ENCODE assay signal across 19 cellular contexts in the genomic region with DNA sequence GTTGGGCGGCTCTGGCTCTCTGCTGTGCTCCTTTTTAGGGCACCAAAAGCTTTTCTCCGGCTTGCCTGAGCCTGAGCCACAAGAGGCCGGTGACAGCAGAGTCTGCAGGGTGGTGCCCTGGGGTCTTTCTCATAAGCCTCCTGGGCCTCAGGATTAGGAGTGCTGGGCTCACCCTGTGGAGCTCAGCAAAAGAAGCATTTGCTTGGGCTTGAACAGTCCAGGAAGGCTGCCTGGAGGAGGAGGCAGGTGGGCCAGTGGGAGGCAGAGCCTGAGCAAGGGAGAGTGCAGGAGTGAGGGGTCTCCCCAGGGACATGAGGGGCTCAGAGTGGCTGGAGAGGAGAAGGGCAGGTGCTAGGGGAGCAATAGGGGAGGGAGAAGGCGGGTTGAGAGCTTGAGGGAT. TPM values are rescaled to one million over a fixed set of nuclear protein-coding genes. Genes with fewer than 3 reads are reported as not detected.
DNase-seq lines count a peak whose midpoint lies in the region; ATAC-seq, FAIRE-seq and TF ChIP-seq lines count a peak whose summit lies in the region.
"Had no signal": no experiment of that assay in that cellular context is flagged by ENCODE, and none has a peak within 500 bp of the region (broad histone marks: within the 10 kb centered on the region; RNA-seq: fewer than 3 reads in every experiment).

No MANE protein-coding gene starts in this region.

- no peaks in the 10 kb centered on the region for H3K9me1 ChIP-seq in K562 (ENCODE audit: control insufficient read depth, insufficient read depth, low read length)

- no peak for ATAC-seq in A549
- ATAC-seq in K562, result no peak
- ATAC-seq in lower lobe of right lung, result no peak
- no peak for ATAC-seq in HG03432 (IDR thresholded peaks at IDR 0.05; ENCODE audit: unreplicated experiment)
- ATAC-seq in GM19397 (IDR thresholded peaks at IDR 0.05; ENCODE audit: unreplicated experiment), result no peak
- ATAC-seq in CD4-positive, alpha-beta T cell (ENCODE audit: poor library complexity), result no peak
- ATAC-seq: CD8-positive, alpha-beta T cell had no signal

- H3K4me3 ChIP-seq in A549 (no peak overlapping the region), A673 (ENCODE audit: low read depth, low read length, poor library complexity, severe bottlenecking) (no peak overlapping the region), K562 (no peak overlapping the region), lower lobe of right lung (no peak overlapping the region)
- H3K4me3 ChIP-seq: BLaER1 had no signal

- H3K9me3 Mint-ChIP-seq in CD4-positive, alpha-beta T cell, result no peaks in the 10 kb centered on the region
- H3K9me3 Mint-ChIP-seq: CD8-positive, alpha-beta T cell; H9 had no signal

- H3K4me2 ChIP-seq in A549, result no peak overlapping the region
- H3K4me2 ChIP-seq in K562 (ENCODE audit: insufficient read depth, low read length), result no peak overlapping the region
- H3K4me2 ChIP-seq: BLaER1 had no signal

- H3K4me1 ChIP-seq in A549 (peaks cover 2% of the 10 kb centered on the region; the same call in 1 of the 3 replicates), A673 (ENCODE audit: insufficient read depth, low read length, poor library complexity, severe bottlenecking) (peaks cover 40% of the 10 kb centered on the region), K562 (replicated peaks in 1 of 2; ENCODE audit: control insufficient read depth in 2 of 2, insufficient read depth in 2 of 2, low read length in 2 of 2) (peaks cover 0 to 35% of the 10 kb centered on the region in 2 experiments; a peak in 4 of 5 replicates), lower lobe of right lung (no peaks in the 10 kb centered on the region)

- no peak overlapping the region for H2AFZ ChIP-seq in K562 (ENCODE audit: low read depth, low read length)

- TF ChIP-seq EP300 in A549 (IDR thresholded peaks at IDR 0.05) (no peak), K562 (IDR thresholded peaks at IDR 0.05; ENCODE audit: low read length) (no peak)

- H4K20me1 ChIP-seq in K562 (replicated peaks; ENCODE audit: control insufficient read depth, insufficient read depth, low read length), result peaks cover 17% of the 10 kb centered on the region
- H4K20me1 ChIP-seq: BLaER1 had no signal

- H3K27me3 Mint-ChIP-seq in CD4-positive, alpha-beta T cell, result no peaks in the 10 kb centered on the region

- TF ChIP-seq POLR2A in A549 (IDR thresholded peaks at IDR 0.05; ENCODE audit: low read length) (no peak), K562 (conservative IDR thresholded peaks at IDR 0.05) (no peak)

- H3K36me3 ChIP-seq in A673 (ENCODE audit: insufficient read depth, low read length, poor library complexity, severe bottlenecking), result peaks cover 12% of the 10 kb centered on the region
- no peaks in the 10 kb centered on the region for H3K36me3 ChIP-seq in K562 (ENCODE audit: control insufficient read depth, insufficient read depth, low read length)
- H3K36me3 ChIP-seq in lower lobe of right lung, result no peaks in the 10 kb centered on the region
- H3K36me3 ChIP-seq: BLaER1 had no signal

- H3K27ac Mint-ChIP-seq in CD4-positive, alpha-beta T cell, result no peak overlapping the region
- H3K27ac Mint-ChIP-seq: CD14-positive monocyte; CD8-positive, alpha-beta T cell; H9 had no signal

- TF ChIP-seq CTCF in A549 (IDR thresholded peaks at IDR 0.05) (no peak), A673 (conservative IDR thresholded peaks at IDR 0.05; ENCODE audit: low read depth, low read length) (no peak), K562 (IDR thresholded peaks at IDR 0.05 in 2 of 3, conservative IDR thresholded peaks at IDR 0.05 in 1 of 3; ENCODE audit: insufficient read depth in 2 of 3, low read depth in 1 of 3, low read length in 3 of 3) (no peak), lower lobe of right lung (IDR thresholded peaks at IDR 0.05) (no peak)
- no peak for TF ChIP-seq CTCF in CD4-positive, alpha-beta T cell (IDR thresholded peaks at IDR 0.05)

- peaks cover 16% of the 10 kb centered on the region for H3K4me1 Mint-ChIP-seq in CD4-positive, alpha-beta T cell (ENCODE audit: low read depth)

- no peaks in the 10 kb centered on the region for H3K36me3 Mint-ChIP-seq in CD4-positive, alpha-beta T cell (ENCODE audit: low read depth)
- H3K36me3 Mint-ChIP-seq: CD8-positive, alpha-beta T cell had no signal

- H3K9me3 ChIP-seq in A549 (no peaks in the 10 kb centered on the region), A673 (ENCODE audit: low read depth, low read length, poor library complexity, severe bottlenecking) (no peaks in the 10 kb centered on the region), K562 (replicated peaks; ENCODE audit: control insufficient read depth, insufficient read depth, low read depth, low read length) (no peaks in the 10 kb centered on the region), lower lobe of right lung (no peaks in the 10 kb centered on the region)
- H3K9me3 ChIP-seq in CD4-positive, alpha-beta T cell (ENCODE audit: control insufficient read depth, low read length), result no peaks in the 10 kb centered on the region
- H3K9me3 ChIP-seq: BLaER1 had no signal

- intact Hi-C loops in A673 (cut with micrococcal nuclease; ENCODE audit: unreplicated experiment), result no loop called here
- intact Hi-C loops in K562 (cut with micrococcal nuclease), result no loop called here
- intact Hi-C loops in lower lobe of right lung (cut with DNase I), result no loop called here
- intact Hi-C loops in CD4-positive, alpha-beta T cell (cut with DNase I, micrococcal nuclease), result no loop called here

- no peak overlapping the region for H3K9ac ChIP-seq in K562 (ENCODE audit: insufficient read depth in 1 of 2, low read depth in 2 of 2, low read length in 2 of 2)
- H3K9ac ChIP-seq: BLaER1 had no signal

- H3K27ac ChIP-seq in A549 (no peak overlapping the region), A673 (ENCODE audit: low read depth, low read length, poor library complexity, severe bottlenecking) (peak overlapping the region; percentile 10), K562 (ENCODE audit: extremely low read depth, low read depth, low read length) (no peak overlapping the region), lower lobe of right lung (no peak overlapping the region)
- no peak overlapping the region for H3K27ac ChIP-seq in CD4-positive, alpha-beta T cell (ENCODE audit: low read depth, low read length)
- H3K27ac ChIP-seq: BLaER1 had no signal

- TF ChIP-seq RAD21 in A549 (conservative IDR thresholded peaks at IDR 0.05 in 1 of 2, IDR thresholded peaks at IDR 0.05 in 1 of 2) (no peak), K562 (CRISPR knock-in tag; conservative IDR thresholded peaks at IDR 0.05 in 1 of 2, IDR thresholded peaks at IDR 0.05 in 1 of 2) (no peak)

- FAIRE-seq in A549 (lab: Jason Lieb, UNC) (no peak), K562 (lab: Jason Lieb, UNC) (no peak)
- FAIRE-seq: A204.1, H1 had no signal

- no TSS peak for BruUV-seq in A673 (replicated peaks; lab: Mats Ljungman, UMichigan)
- no TSS peak for BruUV-seq in K562 (replicated peaks; lab: Mats Ljungman, UMichigan)

- CTCF ChIA-PET in A549 (lab: Yijun Ruan, JAX) (interaction anchor here (0.6 to 3.9 kb wide), 5 partner anchors 28 to 95 kb away, joined by 3 to 26 read pairs (median 3); partner anchors contain the start of gene NTSR1), A673 (lab: Charles Lee) (interaction anchor here (0.5 kb wide), 1 partner anchor 12 kb away, joined by 3 read pairs; no protein-coding TSS in a partner anchor), K562 (lab: Yijun Ruan, JAX; ENCODE audit: low intra/inter-chr PET ratio) (no interaction called here)
- CTCF ChIA-PET in CD4-positive, alpha-beta T cell (lab: Charles Lee), result no interaction called here

- no peaks in the 10 kb centered on the region for H3K27me3 ChIP-seq in A673 (replicated peaks; ENCODE audit: insufficient read depth, low read depth, low read length, poor library complexity)
- peaks cover 0 to 22% of the 10 kb centered on the region in 2 experiments; a peak in 3 of 5 replicates for H3K27me3 ChIP-seq in K562 (ENCODE audit: control insufficient read depth in 2 of 2, insufficient read depth in 2 of 2, low read length in 2 of 2)
- H3K27me3 ChIP-seq in lower lobe of right lung (ENCODE audit: low read depth), result peaks cover 52% of the 10 kb centered on the region
- H3K27me3 ChIP-seq in CD4-positive, alpha-beta T cell (ENCODE audit: control insufficient read depth, insufficient read depth, low read length), result no peaks in the 10 kb centered on the region
- H3K27me3 ChIP-seq: BLaER1 had no signal

- POLR2A ChIA-PET in A549 (lab: Yijun Ruan, JAX) (no interaction called here), A673 (lab: Charles Lee; ENCODE audit: low non-redundant PET) (no interaction called here), K562 (lab: Yijun Ruan, JAX) (interaction anchor here (0.6 to 1.6 kb wide), 3 partner anchors 10 to 57 kb away, joined by 3 to 5 read pairs (median 3); no protein-coding TSS in a partner anchor)
- POLR2A ChIA-PET in CD4-positive, alpha-beta T cell (lab: Charles Lee), result no interaction called here

- no peak for DNase-seq in A549 (ENCODE audit: low read depth in 1 of 2, low spot score in 1 of 2)
- DNase-seq in A673 (ENCODE audit: low spot score), result no peak
- DNase-seq in K562 (ENCODE audit: extremely low read depth in 1 of 4, low spot score in 3 of 4), result no peak
- peak; percentile 24 for DNase-seq in lower lobe of right lung
- DNase-seq in hippocampal formation (lab: John Stamatoyannopoulos, UW), result no peak
- DNase-seq in CD4-positive, alpha-beta T cell, result no peak
- DNase-seq: Calu3, DMS79 treated with DMSO at 0.1 percent for 48 hours, GF-D8, H9, IMR-90, KBM-7 had no signal

- H3K4me3 Mint-ChIP-seq in CD4-positive, alpha-beta T cell, result no peak overlapping the region
- H3K4me3 Mint-ChIP-seq: CD14-positive monocyte; CD8-positive, alpha-beta T cell; H9 had no signal

- in situ Hi-C loops in K562 (cut with MboI), result no loop called here

- H3K79me2 ChIP-seq in K562 (ENCODE audit: control insufficient read depth, insufficient read depth, low read length), result no peaks in the 10 kb centered on the region

- WGBS in A549 (ENCODE audit: missing lambda C conversion rate), result 69% methylated on average over 4 of the region's 4 CpGs
- 67% methylated on average over 3 of the region's 4 CpGs for WGBS in K562 (ENCODE audit: insufficient coverage, low coverage, missing lambda C conversion rate)

RNA-seq across cellular contexts. Expression of gene MRGBP, which starts 32.9 kb away (rescaled TPM):
- polyA plus RNA-seq in A549 (2011; rRNA removed) (14.6 and 21.1 TPM in 2 replicates), A549 (2017; fragmentation: RNase III; extraction: RNeasy Plus Mini Kit Qiagen cat#74134 plus additional on column Dnase treatment) (16.8 to 18.4 TPM (median 17.5 TPM) in 3 replicates), K562 (2011; rRNA removed) (18.7 and 20.7 TPM in 2 replicates), K562 (2014; fragmentation: Illumina TruSeq; extraction: Trizol) (18.4 and 21.0 TPM in 2 replicates), K562 (2014; fragmentation: Nextera tagmentation; extraction: Ambion mirVana) (1 to 10 TPM; 1.9 to 2.8 TPM), K562 (2014; rRNA removed) (26.3 and 26.7 TPM in 2 replicates)
- polyA plus RNA-seq in A549 (2012; cell fraction: cytosol; rRNA removed), result 23.8 and 26.4 TPM in 2 replicates
- 24.0 and 25.2 TPM in 2 replicates for polyA plus RNA-seq in A549 (2012; cell fraction: nucleus; rRNA removed)
- 15.9 and 18.8 TPM in 2 replicates for polyA minus RNA-seq in A549 (2011; rRNA and poly(A)+ RNA removed)
- total RNA-seq in A673 (2021) (26.5 and 27.9 TPM in 2 replicates), K562 (2014; rRNA removed) (31.3 and 37.0 TPM in 2 replicates), K562 (2014; rRNA removed; fragmentation: Illumina TruSeq; extraction: Trizol) (18.1 TPM in 2 replicates), K562 (2015; rRNA removed; fragmentation: Illumina TruSeq; extraction: Trizol) (25.2 and 25.7 TPM in 2 replicates), K562 (2021) (25.1 and 26.1 TPM in 2 replicates), lower lobe of right lung (8.3 TPM)
- 11.0 and 21.6 TPM in 2 replicates for total RNA-seq in K562 (2011; cell fraction: chromatin; rRNA removed; ENCODE audit: low replicate concordance)
- 16.4 and 17.2 TPM in 2 replicates for total RNA-seq in K562 (2011; cell fraction: nucleolus; rRNA removed)
- total RNA-seq in K562 (2011; cell fraction: nucleoplasm; rRNA removed), result 12.8 and 15.0 TPM in 2 replicates
- 20.8 and 28.5 TPM in 2 replicates for polyA plus RNA-seq in K562 (2011; cell fraction: cytosol; rRNA removed)
- polyA plus RNA-seq in K562 (2011; cell fraction: nucleus; rRNA removed), result 27.0 and 39.1 TPM in 2 replicates
- 14.8 and 21.7 TPM in 2 replicates for polyA plus RNA-seq in K562 (2012)
- 12.7 and 15.7 TPM in 2 replicates for polyA minus RNA-seq in K562 (2011; rRNA and poly(A)+ RNA removed)
- polyA minus RNA-seq in K562 (2011; cell fraction: cytosol; rRNA and poly(A)+ RNA removed), result 9.6 and 11.5 TPM in 2 replicates
- 9.4 and 12.2 TPM in 2 replicates for polyA minus RNA-seq in K562 (2011; cell fraction: nucleus; rRNA and poly(A)+ RNA removed)
- 1 to 10 TPM; 7.4 to 7.9 TPM for total RNA-seq in CD4-positive, alpha-beta T cell

RNA-seq across cellular contexts. Expression of gene OGFR, which starts 41.2 kb away (rescaled TPM):
- polyA plus RNA-seq in A549 (2011; rRNA removed) (15.9 and 16.1 TPM in 2 replicates), A549 (2017; fragmentation: RNase III; extraction: RNeasy Plus Mini Kit Qiagen cat#74134 plus additional on column Dnase treatment) (33.7 to 36.7 TPM (median 35.6 TPM) in 3 replicates), K562 (2011; rRNA removed) (23.3 and 25.4 TPM in 2 replicates), K562 (2014; fragmentation: Illumina TruSeq; extraction: Trizol) (16.6 and 22.0 TPM in 2 replicates), K562 (2014; fragmentation: Nextera tagmentation; extraction: Ambion mirVana) (under 1 TPM; 0.39 TPM), K562 (2014; rRNA removed) (34.2 and 36.7 TPM in 2 replicates)
- polyA plus RNA-seq in A549 (2012; cell fraction: cytosol; rRNA removed), result 37.8 and 39.1 TPM in 2 replicates
- polyA plus RNA-seq in A549 (2012; cell fraction: nucleus; rRNA removed), result 58.1 and 61.4 TPM in 2 replicates
- polyA minus RNA-seq in A549 (2011; rRNA and poly(A)+ RNA removed), result 17.2 and 17.6 TPM in 2 replicates
- total RNA-seq in A673 (2021) (46.1 and 47.7 TPM in 2 replicates), K562 (2014; rRNA removed) (56.3 and 56.5 TPM in 2 replicates), K562 (2014; rRNA removed; fragmentation: Illumina TruSeq; extraction: Trizol) (8.9 and 10.3 TPM in 2 replicates), K562 (2015; rRNA removed; fragmentation: Illumina TruSeq; extraction: Trizol) (17.5 and 18.7 TPM in 2 replicates), K562 (2021) (33.1 and 36.5 TPM in 2 replicates), lower lobe of right lung (69.4 TPM)
- 16.5 and 43.5 TPM in 2 replicates for total RNA-seq in K562 (2011; cell fraction: chromatin; rRNA removed; ENCODE audit: low replicate concordance)
- total RNA-seq in K562 (2011; cell fraction: nucleolus; rRNA removed), result 33.8 and 38.4 TPM in 2 replicates
- 22.4 and 24.6 TPM in 2 replicates for total RNA-seq in K562 (2011; cell fraction: nucleoplasm; rRNA removed)
- 15.8 and 36.7 TPM in 2 replicates for polyA plus RNA-seq in K562 (2011; cell fraction: cytosol; rRNA removed)
- polyA plus RNA-seq in K562 (2011; cell fraction: nucleus; rRNA removed), result 32.3 and 48.8 TPM in 2 replicates
- 21.1 and 26.0 TPM in 2 replicates for polyA plus RNA-seq in K562 (2012)
- 17.7 and 23.1 TPM in 2 replicates for polyA minus RNA-seq in K562 (2011; rRNA and poly(A)+ RNA removed)
- polyA minus RNA-seq in K562 (2011; cell fraction: cytosol; rRNA and poly(A)+ RNA removed), result 19.9 and 22.3 TPM in 2 replicates
- polyA minus RNA-seq in K562 (2011; cell fraction: nucleus; rRNA and poly(A)+ RNA removed), result 8.8 and 9.7 TPM in 2 replicates
- 10 to 100 TPM; 54.5 to 56.0 TPM for total RNA-seq in CD4-positive, alpha-beta T cell

RNA-seq across cellular contexts. Expression of gene COL9A3, which starts 53.4 kb away (rescaled TPM):
- polyA plus RNA-seq in A549 (2011; rRNA removed), result 0.26 and 0.41 TPM in 2 replicates
- 0.62 and 0.67 TPM in 2 replicates for polyA plus RNA-seq in A549 (2012; cell fraction: cytosol; rRNA removed)
- 2.1 and 2.5 TPM in 2 replicates for polyA plus RNA-seq in A549 (2012; cell fraction: nucleus; rRNA removed)
- 0.42 to 0.54 TPM (median 0.49 TPM) in 3 replicates for polyA plus RNA-seq in A549 (2017; fragmentation: RNase III; extraction: RNeasy Plus Mini Kit Qiagen cat#74134 plus additional on column Dnase treatment)
- 0.29 TPM in 1 of 2 replicates, not detected in the other for polyA minus RNA-seq in A549 (2011; rRNA and poly(A)+ RNA removed)
- total RNA-seq in A673 (2021), result 8.4 and 11.7 TPM in 2 replicates
- total RNA-seq in K562 (2011; cell fraction: chromatin; rRNA removed; ENCODE audit: low replicate concordance), result 2.5 and 7.3 TPM in 2 replicates
- 4.0 and 4.9 TPM in 2 replicates for total RNA-seq in K562 (2011; cell fraction: nucleolus; rRNA removed)
- 2.8 and 4.0 TPM in 2 replicates for total RNA-seq in K562 (2011; cell fraction: nucleoplasm; rRNA removed)
- total RNA-seq in K562 (2014; rRNA removed), result 0.77 and 1.9 TPM in 2 replicates
- 0.18 and 0.51 TPM in 2 replicates for total RNA-seq in K562 (2014; rRNA removed; fragmentation: Illumina TruSeq; extraction: Trizol)
- 0.98 and 1.4 TPM in 2 replicates for total RNA-seq in K562 (2015; rRNA removed; fragmentation: Illumina TruSeq; extraction: Trizol)
- 1.3 and 1.7 TPM in 2 replicates for total RNA-seq in K562 (2021)
- polyA plus RNA-seq in K562 (2011; rRNA removed), result 1.3 and 2.5 TPM in 2 replicates
- polyA plus RNA-seq in K562 (2011; cell fraction: cytosol; rRNA removed), result 1.7 and 1.9 TPM in 2 replicates
- 12.1 and 20.8 TPM in 2 replicates for polyA plus RNA-seq in K562 (2011; cell fraction: nucleus; rRNA removed)
- 2.0 and 3.0 TPM in 2 replicates for polyA plus RNA-seq in K562 (2012)
- 0.48 and 0.76 TPM in 2 replicates for polyA plus RNA-seq in K562 (2014; fragmentation: Illumina TruSeq; extraction: Trizol)
- under 1 TPM in 1 of 2 experiments, not detected in 1; 0.14 TPM for polyA plus RNA-seq in K562 (2014; fragmentation: Nextera tagmentation; extraction: Ambion mirVana)
- polyA plus RNA-seq in K562 (2014; rRNA removed), result 3.0 and 3.6 TPM in 2 replicates
- 0.35 and 0.87 TPM in 2 replicates for polyA minus RNA-seq in K562 (2011; rRNA and poly(A)+ RNA removed)
- 1.3 TPM in 1 of 2 replicates, not detected in the other for polyA minus RNA-seq in K562 (2011; cell fraction: cytosol; rRNA and poly(A)+ RNA removed)
- polyA minus RNA-seq in K562 (2011; cell fraction: nucleus; rRNA and poly(A)+ RNA removed), result 1.2 and 2.3 TPM in 2 replicates
- total RNA-seq in lower lobe of right lung, result 0.89 TPM
- total RNA-seq in CD4-positive, alpha-beta T cell, result not detected
- total RNA-seq: CD8-positive, alpha-beta T cell had no signal

RNA-seq across cellular contexts. Expression of gene NTSR1, which starts 54.8 kb away (rescaled TPM):
- 0.03 TPM in 2 replicates for polyA plus RNA-seq in A549 (2011; rRNA removed)
- 0.01 TPM in 2 replicates for polyA plus RNA-seq in A549 (2012; cell fraction: cytosol; rRNA removed)
- 0.02 TPM in 1 of 2 replicates, not detected in the other for polyA plus RNA-seq in A549 (2012; cell fraction: nucleus; rRNA removed)
- not detected in 3 replicates for polyA plus RNA-seq in A549 (2017; fragmentation: RNase III; extraction: RNeasy Plus Mini Kit Qiagen cat#74134 plus additional on column Dnase treatment)
- not detected in 2 replicates for polyA minus RNA-seq in A549 (2011; rRNA and poly(A)+ RNA removed)
- total RNA-seq in A673 (2021), result 8.7 and 15.9 TPM in 2 replicates
- total RNA-seq in K562 (2011; cell fraction: chromatin; rRNA removed; ENCODE audit: low replicate concordance), result 0.25 TPM in 1 of 2 replicates, not detected in the other
- 0.17 TPM in 1 of 2 replicates, not detected in the other for total RNA-seq in K562 (2011; cell fraction: nucleolus; rRNA removed)
- 0.15 TPM in 2 replicates for total RNA-seq in K562 (2011; cell fraction: nucleoplasm; rRNA removed)
- 0.41 TPM in 1 of 2 replicates, not detected in the other for total RNA-seq in K562 (2014; rRNA removed)
- total RNA-seq in K562 (2014; rRNA removed; fragmentation: Illumina TruSeq; extraction: Trizol), result 0.04 TPM in 1 of 2 replicates, not detected in the other
- 0.14 and 0.15 TPM in 2 replicates for total RNA-seq in K562 (2015; rRNA removed; fragmentation: Illumina TruSeq; extraction: Trizol)
- 0.38 and 0.40 TPM in 2 replicates for total RNA-seq in K562 (2021)
- polyA plus RNA-seq in K562 (2011; rRNA removed), result 0.07 and 0.12 TPM in 2 replicates
- 0.10 and 0.31 TPM in 2 replicates for polyA plus RNA-seq in K562 (2011; cell fraction: cytosol; rRNA removed)
- 0.13 and 0.24 TPM in 2 replicates for polyA plus RNA-seq in K562 (2011; cell fraction: nucleus; rRNA removed)
- polyA plus RNA-seq in K562 (2012), result 0.51 and 0.61 TPM in 2 replicates
- 0.22 and 0.25 TPM in 2 replicates for polyA plus RNA-seq in K562 (2014; fragmentation: Illumina TruSeq; extraction: Trizol)
- polyA plus RNA-seq in K562 (2014; fragmentation: Nextera tagmentation; extraction: Ambion mirVana), result not detected
- 0.04 and 0.12 TPM in 2 replicates for polyA plus RNA-seq in K562 (2014; rRNA removed)
- polyA minus RNA-seq in K562 (2011; rRNA and poly(A)+ RNA removed), result 0.06 and 0.07 TPM in 2 replicates
- polyA minus RNA-seq in K562 (2011; cell fraction: cytosol; rRNA and poly(A)+ RNA removed), result not detected in 2 replicates
- 0.13 TPM in 1 of 2 replicates, not detected in the other for polyA minus RNA-seq in K562 (2011; cell fraction: nucleus; rRNA and poly(A)+ RNA removed)
- total RNA-seq in lower lobe of right lung, result not detected
- total RNA-seq in CD4-positive, alpha-beta T cell, result under 1 TPM; 0.55 to 0.56 TPM
- total RNA-seq: Calu3; CD8-positive, alpha-beta T cell had no signal

Comparison
In these comparisons a context has a peak if more than half of its experiments do, and no peak if none do; other contexts are left out.
1. CTCF ChIA-PET loops: an anchor here in A549 (0.6 to 3.9 kb wide) and A673 (0.5 kb wide); none called in K562 and CD4-positive, alpha-beta T cell.
2. Of the 35 proteins assayed by ChIP-seq in both K562 and A549: peak only in K562: none; only in A549: none; in both: ZFP36; in neither: 32; mixed calls (peak in some experiments, not most) for 2.